ENCODE assay signal across 17 cellular contexts in the genomic region with DNA sequence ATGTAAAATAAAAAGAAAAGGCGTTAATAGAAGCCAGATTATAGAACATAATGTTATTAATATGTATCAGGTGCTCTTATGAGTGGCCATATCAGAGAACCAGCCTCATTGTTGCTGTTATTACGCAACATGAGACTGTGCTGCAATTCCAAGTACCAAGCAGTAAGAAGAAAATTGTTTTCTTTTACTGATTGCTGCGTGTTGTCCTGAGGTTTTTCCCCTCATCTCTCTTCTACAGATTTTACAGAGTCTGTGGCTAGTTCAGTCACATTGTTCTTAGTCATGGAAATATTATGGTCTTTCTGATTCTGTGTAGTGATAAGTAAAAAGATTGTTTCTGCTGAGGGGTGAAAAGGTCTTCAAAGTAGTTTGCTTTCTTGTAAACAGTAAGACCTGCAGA. TPM values are rescaled to one million over a fixed set of nuclear protein-coding genes. Genes with fewer than 3 reads are reported as not detected.
DNase-seq lines count a peak whose midpoint lies in the region; ATAC-seq and TF ChIP-seq lines count a peak whose summit lies in the region.
"Had no signal": no experiment of that assay in that cellular context is flagged by ENCODE, and none has a peak within 500 bp of the region (broad histone marks: within the 10 kb centered on the region; RNA-seq: fewer than 3 reads in every experiment).

No MANE protein-coding gene starts in this region.

- H3K4me1 ChIP-seq in transverse colon: peaks cover 0 to 2% (median 0%) of the 10 kb centered on the region in 4 donors

- peak; percentile 13 for DNase-seq in EL
- peak; percentile 47 for DNase-seq in M059J (ENCODE audit: low read depth)
- DNase-seq in choroid plexus epithelial cell (ENCODE audit: low read depth): peak; percentile 72
- DNase-seq in myocyte (ENCODE audit: low read depth): peak; percentile 43
- no peak for DNase-seq in NCI-H1436 treated with DMSO at 0.1 percent for 48 hours (lab: John Stamatoyannopoulos, UW)
- no peak for DNase-seq in transverse colon
- DNase-seq: activated naive CD4-positive, alpha-beta T cell treated with anti-CD3 and anti-CD28 coated beads for 36 hours; CD4-positive, alpha-beta memory T cell; cerebellar nuclear complex; natural killer cell; NCI-H1694; stimulated activated CD4-positive, alpha-beta T cell treated with anti-CD3 and anti-CD28 coated beads, Interleukin-4, amount 100 ng/mL, for 1 hour; T-cell had no signal

- H3K27me3 ChIP-seq in transverse colon: no peaks in the 10 kb centered on the region
- H3K27me3 ChIP-seq: tibial nerve had no signal

- H3K27ac ChIP-seq in transverse colon: no peak overlapping the region
- H3K27ac ChIP-seq: tibial nerve had no signal

- no peak for TF ChIP-seq EP300 in transverse colon (IDR thresholded peaks at IDR 0.05; ENCODE audit: low read depth)

- no peaks in the 10 kb centered on the region for H3K36me3 ChIP-seq in transverse colon
- H3K36me3 ChIP-seq: tibial nerve had no signal

- 53 to 78% methylated on average over 3 of the region's 3 CpGs for WGBS in transverse colon (ENCODE audit: low coverage in 1 of 2), 2 donors

- H3K9me3 ChIP-seq in transverse colon: peaks cover 0 to 3% of the 10 kb centered on the region in 2 donors

- ATAC-seq in HG03571 (IDR thresholded peaks at IDR 0.05; ENCODE audit: unreplicated experiment) (no peak), HG03439 (IDR thresholded peaks at IDR 0.05; ENCODE audit: unreplicated experiment) (no peak)
- ATAC-seq: left lobe of liver, natural killer cell, T-cell had no signal

- no peak for TF ChIP-seq POLR2A in transverse colon (IDR thresholded peaks at IDR 0.05)

- in situ Hi-C loops in transverse colon (cut with MboI; ENCODE audit: low pct_ligation_motif_present in 1 of 4, low pct_unique_long_range_greater_than_20kb in 1 of 4, low sequenced_read_pairs in 3 of 4): no loop called here

- intact Hi-C loops in transverse colon (cut with DNase I; ENCODE audit: low total_unique reads): no loop called here

- H3K4me3 ChIP-seq in choroid plexus epithelial cell (ENCODE audit: low read depth, low read length) (no peak overlapping the region), transverse colon (no peak overlapping the region)
- H3K4me3 ChIP-seq: tibial nerve had no signal

- no peak for TF ChIP-seq CTCF in choroid plexus epithelial cell (conservative IDR thresholded peaks at IDR 0.05; ENCODE audit: low read depth, low read length)
- TF ChIP-seq CTCF in transverse colon (IDR thresholded peaks at IDR 0.05): no peak

RNA-seq across cellular contexts. Expression of gene NPNT, which starts 55.9 kb away (rescaled TPM):
- 0.07 TPM in 1 of 2 replicates, not detected in the other for total RNA-seq in M059J (2014; rRNA removed; shearing (Covaris generic))
- total RNA-seq in myocyte (13.2 and 15.5 TPM in 2 replicates), transverse colon (10 to 100 TPM in 3 of 4 donors, 1 to 10 TPM in 1; 4.5 to 26.3 (median 24.4) TPM)
- 59.0 TPM for polyA plus RNA-seq in myocyte (2012)
- total RNA-seq: activated naive CD4-positive, alpha-beta T cell treated with anti-CD3 and anti-CD28 coated beads for 36 hours; CD4-positive, alpha-beta memory T cell; natural killer cell had no signal
- polyA plus RNA-seq: CD4-positive, alpha-beta memory T cell had no signal

Comparison
In these comparisons a context has a peak if more than half of its experiments do, and no peak if none do; other contexts are left out.
1. DNase-seq: peak in EL (single experiment), M059J (single experiment), choroid plexus epithelial cell (single experiment) and myocyte (single experiment); none in NCI-H1436 treated with DMSO at 0.1 percent for 48 hours (single experiment) and transverse colon (single experiment).